10 cellular contexts compared by ENCODE assay signal in genomic region chr2:68764781-68765385, GRCh38. TPM values are rescaled to one million over a fixed set of nuclear protein-coding genes. Genes with fewer than 3 reads are reported as not detected.
DNase-seq lines count a peak whose midpoint lies in the region; ATAC-seq and TF ChIP-seq lines count a peak whose summit lies in the region.
"Had no signal": no experiment of that assay in that cellular context is flagged by ENCODE, and none has a peak within 500 bp of the region (broad histone marks: within the 10 kb centered on the region; RNA-seq: fewer than 3 reads in every experiment).

No MANE protein-coding gene starts in this region.

- H3K27me3 Mint-ChIP-seq in activated CD8-positive, alpha-beta T cell treated with anti-CD3 and anti-CD28 coated beads, Interleukin-2, amount 10 ng/mL, durations not matched to agents 7 days and 5 days (ENCODE audit: low read depth) = no peaks in the 10 kb centered on the region
- no peaks in the 10 kb centered on the region for H3K27me3 Mint-ChIP-seq in type B pancreatic cell

- peak; percentile 65 to 86 for DNase-seq in cardiac muscle cell (ENCODE audit: low read depth in 1 of 2, low spot score in 1 of 2)
- no peak for DNase-seq in right atrium auricular region (ENCODE audit: low spot score)
- no peak for DNase-seq in activated CD8-positive, alpha-beta T cell treated with anti-CD3 and anti-CD28 coated beads, Interleukin-2, amount 10 ng/mL, durations not matched to agents 7 days and 5 days
- DNase-seq in iris pigment epithelial cell (ENCODE audit: low read depth) = peak; percentile 32
- no peak for DNase-seq in type B pancreatic cell (ENCODE audit: extremely low spot score, unreplicated experiment)
- DNase-seq in NOMO-1 treated with dmso at 0.1 percent for 144 hours (lab: John Stamatoyannopoulos, UW; ENCODE audit: unreplicated experiment) = no peak
- DNase-seq: activated effector memory CD4-positive, alpha-beta T cell treated with anti-CD3 and anti-CD28 coated beads, Interleukin-2, amount 50 U/mL, for 16 hours; stimulated activated CD4-positive, alpha-beta T cell treated with anti-CD3 and anti-CD28 coated beads, Interleukin-1b, Interleukin-23, amount 100 ng/mL, for 48 hours had no signal

- peaks cover 50% of the 10 kb centered on the region for H3K4me1 ChIP-seq in cardiac muscle cell (ENCODE audit: low read depth)
- peaks cover 0 to 20% of the 10 kb centered on the region in 2 donors for H3K4me1 ChIP-seq in right atrium auricular region

- H3K36me3 ChIP-seq in cardiac muscle cell = no peaks in the 10 kb centered on the region
- H3K36me3 ChIP-seq in right atrium auricular region = no peaks in the 10 kb centered on the region

- H3K27ac Mint-ChIP-seq in activated CD8-positive, alpha-beta T cell treated with anti-CD3 and anti-CD28 coated beads, Interleukin-2, amount 10 ng/mL, durations not matched to agents 7 days and 5 days = peak overlapping the region; percentile 95
- H3K27ac Mint-ChIP-seq in type B pancreatic cell = no peak overlapping the region

- no peak overlapping the region for H3K4me3 ChIP-seq in cardiac muscle cell
- H3K4me3 ChIP-seq in right atrium auricular region = peak overlapping the region in 1 of 2 donors; percentile 5

- no peak for TF ChIP-seq CTCF in cardiac muscle cell (IDR thresholded peaks at IDR 0.05; ENCODE audit: low read depth, low read length)
- no peak for TF ChIP-seq CTCF in right atrium auricular region (IDR thresholded peaks at IDR 0.05)
- TF ChIP-seq CTCF in type B pancreatic cell (conservative IDR thresholded peaks at IDR 0.05) = no peak

- CTCF ChIA-PET in activated CD8-positive, alpha-beta T cell treated with anti-CD3 and anti-CD28 coated beads, Interleukin-2, amount 10 ng/mL, durations not matched to agents 7 days and 5 days (lab: Charles Lee) = interaction anchor here (0.8 to 16.9 kb wide), 14 partner anchors 9 to 160 kb away, joined by 3 to 448 read pairs (median 5); no protein-coding TSS in a partner anchor

- H3K4me3 Mint-ChIP-seq in activated CD8-positive, alpha-beta T cell treated with anti-CD3 and anti-CD28 coated beads, Interleukin-2, amount 10 ng/mL, durations not matched to agents 7 days and 5 days = peak overlapping the region; percentile 83
- peak overlapping the region; percentile 21 for H3K4me3 Mint-ChIP-seq in type B pancreatic cell

- H3K27me3 ChIP-seq in cardiac muscle cell (no peaks in the 10 kb centered on the region), right atrium auricular region (no peaks in the 10 kb centered on the region)

- POLR2A ChIA-PET in activated CD8-positive, alpha-beta T cell treated with anti-CD3 and anti-CD28 coated beads, Interleukin-2, amount 10 ng/mL, durations not matched to agents 7 days and 5 days (lab: Charles Lee) = interaction anchor here (0.7 to 2.9 kb wide), 9 partner anchors 10 to 143 kb away, joined by 3 to 10 read pairs (median 7); partner anchors contain the start of gene ARHGAP25

- H3K9me3 Mint-ChIP-seq in activated CD8-positive, alpha-beta T cell treated with anti-CD3 and anti-CD28 coated beads, Interleukin-2, amount 10 ng/mL, durations not matched to agents 7 days and 5 days (ENCODE audit: insufficient read depth) = no peaks in the 10 kb centered on the region
- H3K9me3 Mint-ChIP-seq in type B pancreatic cell = no peaks in the 10 kb centered on the region

- H3K9me3 ChIP-seq in cardiac muscle cell (ENCODE audit: low read depth) (no peaks in the 10 kb centered on the region), right atrium auricular region (no peaks in the 10 kb centered on the region)

- peaks cover 86% of the 10 kb centered on the region for H3K4me1 Mint-ChIP-seq in activated CD8-positive, alpha-beta T cell treated with anti-CD3 and anti-CD28 coated beads, Interleukin-2, amount 10 ng/mL, durations not matched to agents 7 days and 5 days (ENCODE audit: low read depth)
- H3K4me1 Mint-ChIP-seq in type B pancreatic cell (ENCODE audit: unreplicated experiment) = peaks cover 27% of the 10 kb centered on the region

- H3K27ac ChIP-seq in cardiac muscle cell (peak overlapping the region; percentile 34), right atrium auricular region (no peak overlapping the region)

- ATAC-seq in activated CD8-positive, alpha-beta T cell treated with anti-CD3 and anti-CD28 coated beads, Interleukin-2, amount 10 ng/mL, durations not matched to agents 7 days and 5 days = no peak
- ATAC-seq in HG03159 (IDR thresholded peaks at IDR 0.05; ENCODE audit: unreplicated experiment) = no peak
- ATAC-seq in HG03196 (IDR thresholded peaks at IDR 0.05; ENCODE audit: unreplicated experiment) = no peak

- H3K36me3 Mint-ChIP-seq in activated CD8-positive, alpha-beta T cell treated with anti-CD3 and anti-CD28 coated beads, Interleukin-2, amount 10 ng/mL, durations not matched to agents 7 days and 5 days (ENCODE audit: low read depth) = peaks cover 22% of the 10 kb centered on the region
- H3K36me3 Mint-ChIP-seq in type B pancreatic cell = no peaks in the 10 kb centered on the region

RNA-seq across cellular contexts. Expression of gene ARHGAP25, which starts 30.3 kb away (rescaled TPM):
- total RNA-seq in cardiac muscle cell (3.0 and 7.7 TPM in 2 replicates), right atrium auricular region (10 to 100 TPM in 1 of 2 donors, 1 to 10 TPM in 1; 4.2 to 12.8 TPM), type B pancreatic cell (ENCODE audit: low replicate concordance) (1.1 and 2.4 TPM in 2 replicates)
- 3.9 and 7.8 TPM in 2 replicates for polyA plus RNA-seq in cardiac muscle cell
- total RNA-seq in activated CD8-positive, alpha-beta T cell treated with anti-CD3 and anti-CD28 coated beads, Interleukin-2, amount 10 ng/mL, durations not matched to agents 7 days and 5 days = 10 to 100 TPM; 68.2 to 68.7 TPM

Comparison
In these comparisons a context has a peak if more than half of its experiments do, and no peak if none do; other contexts are left out.
1. DNase-seq: peak in cardiac muscle cell (2 of 2) and iris pigment epithelial cell (single experiment); none in right atrium auricular region (single experiment), activated CD8-positive, alpha-beta T cell treated with anti-CD3 and anti-CD28 coated beads, Interleukin-2, amount 10 ng/mL, durations not matched to agents 7 days and 5 days (single experiment), type B pancreatic cell (single experiment) and NOMO-1 treated with dmso at 0.1 percent for 144 hours (single experiment).